Comparison of ENCODE assay signal across 8 cellular contexts in the genomic region with DNA sequence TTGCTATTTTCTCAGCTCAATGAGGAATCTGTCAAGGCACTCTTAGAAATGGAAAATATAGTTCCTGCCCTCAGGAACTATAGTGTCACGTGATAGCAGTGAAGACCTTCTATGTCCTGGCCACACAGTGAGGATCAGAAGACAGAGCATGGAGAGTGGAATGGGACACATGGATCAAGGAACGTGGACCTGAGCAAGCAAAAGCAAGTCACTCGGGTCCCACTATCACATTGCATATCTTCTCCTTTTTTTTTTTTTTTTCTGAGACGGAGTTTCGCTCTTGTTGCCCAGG. TPM values are rescaled to one million over a fixed set of nuclear protein-coding genes. Genes with fewer than 3 reads are reported as not detected.
DNase-seq lines count a peak whose midpoint lies in the region; ATAC-seq and TF ChIP-seq lines count a peak whose summit lies in the region.

No MANE protein-coding gene starts in this region.

- ATAC-seq in WTC11 (no peak), memory B cell (ENCODE audit: low read depth) (no peak)

- H3K36me3 ChIP-seq in ascending aorta: no peaks in the 10 kb centered on the region

- intact Hi-C loops in activated naive CD4-positive, alpha-beta T cell treated with anti-CD3 and anti-CD28 coated beads for 36 hours (cut with micrococcal nuclease): no loop called here
- intact Hi-C loops in ascending aorta (cut with DNase I): loop anchor here (5.0 kb wide), 1 partner anchor 139 kb away; no protein-coding TSS in a partner anchor

- peak overlapping the region; percentile 78 for H3K27ac Mint-ChIP-seq in activated naive CD4-positive, alpha-beta T cell treated with anti-CD3 and anti-CD28 coated beads for 36 hours
- H3K27ac Mint-ChIP-seq in WTC11 (peak overlapping the region; percentile 82; the same call in 1 of the 2 replicates), memory B cell (peak overlapping the region; percentile 97), type B pancreatic cell (peak overlapping the region; percentile 63)

- H3K9me3 ChIP-seq in ascending aorta: no peaks in the 10 kb centered on the region

- CTCF ChIA-PET in activated naive CD4-positive, alpha-beta T cell treated with anti-CD3 and anti-CD28 coated beads for 36 hours (lab: Charles Lee): interaction anchor here (1.2 to 5.0 kb wide), 2 partner anchors 16 to 156 kb away, joined by 4 to 21 read pairs; no protein-coding TSS in a partner anchor
- CTCF ChIA-PET in WTC11 (lab: Charles Lee): interaction anchor here (1.0 kb wide), 1 partner anchor 78 kb away, joined by 3 read pairs; no protein-coding TSS in a partner anchor

- H3K27ac ChIP-seq in ascending aorta: no peak overlapping the region

- H3K4me1 ChIP-seq in ascending aorta: peaks cover 10 to 73% of the 10 kb centered on the region in 2 donors

- peaks cover 10% of the 10 kb centered on the region for H3K36me3 Mint-ChIP-seq in activated naive CD4-positive, alpha-beta T cell treated with anti-CD3 and anti-CD28 coated beads for 36 hours (ENCODE audit: low read depth)
- H3K36me3 Mint-ChIP-seq in WTC11 (peaks cover 4% of the 10 kb centered on the region; the same call in 1 of the 2 replicates), memory B cell (peaks cover 2% of the 10 kb centered on the region), type B pancreatic cell (peaks cover 25% of the 10 kb centered on the region)

- POLR2A ChIA-PET in WTC11 (lab: Charles Lee): no interaction called here

- H3K27me3 ChIP-seq in ascending aorta: no peaks in the 10 kb centered on the region

- H3K4me1 Mint-ChIP-seq in activated naive CD4-positive, alpha-beta T cell treated with anti-CD3 and anti-CD28 coated beads for 36 hours (ENCODE audit: low read depth): peaks cover 86% of the 10 kb centered on the region
- peaks cover 88% of the 10 kb centered on the region for H3K4me1 Mint-ChIP-seq in WTC11
- peaks cover 85% of the 10 kb centered on the region for H3K4me1 Mint-ChIP-seq in memory B cell
- H3K4me1 Mint-ChIP-seq in type B pancreatic cell (ENCODE audit: unreplicated experiment): peaks cover 78% of the 10 kb centered on the region

- no peaks in the 10 kb centered on the region for H3K27me3 Mint-ChIP-seq in activated naive CD4-positive, alpha-beta T cell treated with anti-CD3 and anti-CD28 coated beads for 36 hours (ENCODE audit: low read depth)
- no peaks in the 10 kb centered on the region for H3K27me3 Mint-ChIP-seq in WTC11 (ENCODE audit: low read depth)
- no peaks in the 10 kb centered on the region for H3K27me3 Mint-ChIP-seq in memory B cell
- H3K27me3 Mint-ChIP-seq in type B pancreatic cell: no peaks in the 10 kb centered on the region

- no peak overlapping the region for H3K4me3 ChIP-seq in ascending aorta

- DNase-seq in activated naive CD4-positive, alpha-beta T cell treated with anti-CD3 and anti-CD28 coated beads for 36 hours: no peak
- no peak for DNase-seq in activated naive CD4-positive, alpha-beta T cell treated with Interleukin-2 at 50 U/mL for 16 hours
- DNase-seq in WTC11 (ENCODE audit: low spot score): no peak
- DNase-seq in memory B cell (ENCODE audit: low spot score in 2 of 2): no peak
- DNase-seq in type B pancreatic cell (ENCODE audit: extremely low spot score, unreplicated experiment): no peak
- DNase-seq in ascending aorta (ENCODE audit: low spot score in 2 of 2): no peak
- DNase-seq in T1000 (lab: John Stamatoyannopoulos, UW): no peak
- DNase-seq in NCI-H2171 (lab: John Stamatoyannopoulos, UW): no peak

- H3K4me3 Mint-ChIP-seq in activated naive CD4-positive, alpha-beta T cell treated with anti-CD3 and anti-CD28 coated beads for 36 hours: no peak overlapping the region
- H3K4me3 Mint-ChIP-seq in WTC11 (no peak overlapping the region), memory B cell (peak overlapping the region; percentile 69), type B pancreatic cell (peak overlapping the region; percentile 59)

- peaks cover 3% of the 10 kb centered on the region for H3K9me3 Mint-ChIP-seq in activated naive CD4-positive, alpha-beta T cell treated with anti-CD3 and anti-CD28 coated beads for 36 hours
- H3K9me3 Mint-ChIP-seq in WTC11: no peaks in the 10 kb centered on the region
- no peaks in the 10 kb centered on the region for H3K9me3 Mint-ChIP-seq in memory B cell
- H3K9me3 Mint-ChIP-seq in type B pancreatic cell: no peaks in the 10 kb centered on the region

- TF ChIP-seq CTCF in WTC11 (IDR thresholded peaks at IDR 0.05) (no peak), type B pancreatic cell (conservative IDR thresholded peaks at IDR 0.05) (no peak), ascending aorta (IDR thresholded peaks at IDR 0.05) (no peak)

TF ChIP-seq in WTC11, 78 proteins besides CTCF, POLR2A, EP300 and RAD21:
- TF ChIP-seq, protein P1, sequence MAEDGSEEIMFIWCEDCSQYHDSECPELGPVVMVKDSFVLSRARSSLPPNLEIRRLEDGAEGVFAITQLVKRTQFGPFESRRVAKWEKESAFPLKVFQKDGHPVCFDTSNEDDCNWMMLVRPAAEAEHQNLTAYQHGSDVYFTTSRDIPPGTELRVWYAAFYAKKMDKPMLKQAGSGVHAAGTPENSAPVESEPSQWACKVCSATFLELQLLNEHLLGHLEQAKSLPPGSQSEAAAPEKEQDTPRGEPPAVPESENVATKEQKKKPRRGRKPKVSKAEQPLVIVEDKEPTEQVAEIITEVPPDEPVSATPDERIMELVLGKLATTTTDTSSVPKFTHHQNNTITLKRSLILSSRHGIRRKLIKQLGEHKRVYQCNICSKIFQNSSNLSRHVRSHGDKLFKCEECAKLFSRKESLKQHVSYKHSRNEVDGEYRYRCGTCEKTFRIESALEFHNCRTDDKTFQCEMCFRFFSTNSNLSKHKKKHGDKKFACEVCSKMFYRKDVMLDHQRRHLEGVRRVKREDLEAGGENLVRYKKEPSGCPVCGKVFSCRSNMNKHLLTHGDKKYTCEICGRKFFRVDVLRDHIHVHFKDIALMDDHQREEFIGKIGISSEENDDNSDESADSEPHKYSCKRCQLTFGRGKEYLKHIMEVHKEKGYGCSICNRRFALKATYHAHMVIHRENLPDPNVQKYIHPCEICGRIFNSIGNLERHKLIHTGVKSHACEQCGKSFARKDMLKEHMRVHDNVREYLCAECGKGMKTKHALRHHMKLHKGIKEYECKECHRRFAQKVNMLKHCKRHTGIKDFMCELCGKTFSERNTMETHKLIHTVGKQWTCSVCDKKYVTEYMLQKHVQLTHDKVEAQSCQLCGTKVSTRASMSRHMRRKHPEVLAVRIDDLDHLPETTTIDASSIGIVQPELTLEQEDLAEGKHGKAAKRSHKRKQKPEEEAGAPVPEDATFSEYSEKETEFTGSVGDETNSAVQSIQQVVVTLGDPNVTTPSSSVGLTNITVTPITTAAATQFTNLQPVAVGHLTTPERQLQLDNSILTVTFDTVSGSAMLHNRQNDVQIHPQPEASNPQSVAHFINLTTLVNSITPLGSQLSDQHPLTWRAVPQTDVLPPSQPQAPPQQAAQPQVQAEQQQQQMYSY (CRISPR knock-in tag; IDR thresholded peaks at IDR 0.05): no peak
- TF ChIP-seq, protein P2, sequence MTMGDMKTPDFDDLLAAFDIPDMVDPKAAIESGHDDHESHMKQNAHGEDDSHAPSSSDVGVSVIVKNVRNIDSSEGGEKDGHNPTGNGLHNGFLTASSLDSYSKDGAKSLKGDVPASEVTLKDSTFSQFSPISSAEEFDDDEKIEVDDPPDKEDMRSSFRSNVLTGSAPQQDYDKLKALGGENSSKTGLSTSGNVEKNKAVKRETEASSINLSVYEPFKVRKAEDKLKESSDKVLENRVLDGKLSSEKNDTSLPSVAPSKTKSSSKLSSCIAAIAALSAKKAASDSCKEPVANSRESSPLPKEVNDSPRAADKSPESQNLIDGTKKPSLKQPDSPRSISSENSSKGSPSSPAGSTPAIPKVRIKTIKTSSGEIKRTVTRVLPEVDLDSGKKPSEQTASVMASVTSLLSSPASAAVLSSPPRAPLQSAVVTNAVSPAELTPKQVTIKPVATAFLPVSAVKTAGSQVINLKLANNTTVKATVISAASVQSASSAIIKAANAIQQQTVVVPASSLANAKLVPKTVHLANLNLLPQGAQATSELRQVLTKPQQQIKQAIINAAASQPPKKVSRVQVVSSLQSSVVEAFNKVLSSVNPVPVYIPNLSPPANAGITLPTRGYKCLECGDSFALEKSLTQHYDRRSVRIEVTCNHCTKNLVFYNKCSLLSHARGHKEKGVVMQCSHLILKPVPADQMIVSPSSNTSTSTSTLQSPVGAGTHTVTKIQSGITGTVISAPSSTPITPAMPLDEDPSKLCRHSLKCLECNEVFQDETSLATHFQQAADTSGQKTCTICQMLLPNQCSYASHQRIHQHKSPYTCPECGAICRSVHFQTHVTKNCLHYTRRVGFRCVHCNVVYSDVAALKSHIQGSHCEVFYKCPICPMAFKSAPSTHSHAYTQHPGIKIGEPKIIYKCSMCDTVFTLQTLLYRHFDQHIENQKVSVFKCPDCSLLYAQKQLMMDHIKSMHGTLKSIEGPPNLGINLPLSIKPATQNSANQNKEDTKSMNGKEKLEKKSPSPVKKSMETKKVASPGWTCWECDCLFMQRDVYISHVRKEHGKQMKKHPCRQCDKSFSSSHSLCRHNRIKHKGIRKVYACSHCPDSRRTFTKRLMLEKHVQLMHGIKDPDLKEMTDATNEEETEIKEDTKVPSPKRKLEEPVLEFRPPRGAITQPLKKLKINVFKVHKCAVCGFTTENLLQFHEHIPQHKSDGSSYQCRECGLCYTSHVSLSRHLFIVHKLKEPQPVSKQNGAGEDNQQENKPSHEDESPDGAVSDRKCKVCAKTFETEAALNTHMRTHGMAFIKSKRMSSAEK (CRISPR knock-in tag; IDR thresholded peaks at IDR 0.05; ENCODE audit: borderline replicate concordance): no peak
- TF ChIP-seq PRRX2 (CRISPR knock-in tag; IDR thresholded peaks at IDR 0.05): no peak

RNA-seq across cellular contexts. Expression of a gene that starts 21.2 kb away (rescaled TPM):
- total RNA-seq in activated naive CD4-positive, alpha-beta T cell treated with anti-CD3 and anti-CD28 coated beads for 36 hours: 10 to 100 TPM; 35.1 to 39.2 TPM
- 20.2 to 34.6 TPM (median 25.0 TPM) in 3 replicates for total RNA-seq in WTC11 (2021)
- total RNA-seq in type B pancreatic cell (ENCODE audit: low replicate concordance): 52.0 and 59.0 TPM in 2 replicates
- 89.3 TPM for total RNA-seq in ascending aorta

Comparison
In these comparisons a context has a peak if more than half of its experiments do, and no peak if none do; other contexts are left out.
1. H3K4me3 Mint-ChIP-seq: peak in memory B cell (single experiment) and type B pancreatic cell (single experiment); none in activated naive CD4-positive, alpha-beta T cell treated with anti-CD3 and anti-CD28 coated beads for 36 hours (single experiment) and WTC11 (single experiment).
2. Peak in every context shown above with its lines, with median percentiles within 50 percentile points of each other: H3K27ac Mint-ChIP-seq.